9 cellular contexts compared by ENCODE assay signal in the genomic region with DNA sequence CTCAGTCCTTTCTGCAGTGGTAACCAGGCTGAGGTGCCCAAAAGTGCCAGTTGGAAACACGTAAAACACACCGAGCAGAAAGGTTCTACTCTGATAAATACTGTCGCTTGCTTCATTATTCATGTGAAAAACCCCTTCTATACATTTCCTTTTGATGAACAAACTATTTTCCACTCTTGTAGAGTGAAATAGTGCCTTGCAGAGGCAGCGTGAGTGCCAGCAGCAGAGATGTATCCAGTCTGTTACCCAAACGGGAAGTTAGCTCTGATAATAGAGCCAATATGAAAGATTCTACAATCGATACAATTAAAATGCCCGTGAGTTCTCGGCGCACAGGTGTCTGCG. TPM values are rescaled to one million over a fixed set of nuclear protein-coding genes. Genes with fewer than 3 reads are reported as not detected.
DNase-seq lines count a peak whose midpoint lies in the region; ATAC-seq and TF ChIP-seq lines count a peak whose summit lies in the region.
"Had no signal": no experiment of that assay in that cellular context is flagged by ENCODE, and none has a peak within 500 bp of the region (broad histone marks: within the 10 kb centered on the region; RNA-seq: fewer than 3 reads in every experiment).

No MANE protein-coding gene starts in this region.

- DNase-seq in spleen (no peak), NCI-H1092 treated with DMSO at 0.1 percent for 48 hours (lab: John Stamatoyannopoulos, UW) (no peak), NCI-H2107 treated with DMSO at 0.1 percent for 48 hours (lab: John Stamatoyannopoulos, UW; ENCODE audit: unreplicated experiment) (no peak), AML-193 (lab: John Stamatoyannopoulos, UW) (no peak)

- TF ChIP-seq POLR2A in spleen (IDR thresholded peaks at IDR 0.05) = no peak

- H3K9me3 ChIP-seq in HUES48 (ENCODE audit: control insufficient read depth, insufficient read depth, low read length) = no peaks in the 10 kb centered on the region
- no peaks in the 10 kb centered on the region for H3K9me3 ChIP-seq in iPS-20b (ENCODE audit: insufficient read depth, low read depth, low read length)
- no peaks in the 10 kb centered on the region for H3K9me3 ChIP-seq in spleen

- no peaks in the 10 kb centered on the region for H3K36me3 ChIP-seq in HUES48 (ENCODE audit: control insufficient read depth, insufficient read depth, low read length)
- H3K36me3 ChIP-seq in iPS-20b (ENCODE audit: insufficient read depth, low read depth, low read length) = no peaks in the 10 kb centered on the region
- no peaks in the 10 kb centered on the region for H3K36me3 ChIP-seq in spleen

- peak overlapping the region; percentile 87 for H3K4me3 Mint-ChIP-seq in activated T-helper 17 cell treated with anti-CD3 and anti-CD28 coated beads, Interleukin-2, amount 50 U/mL, for 72 hours

- H3K4me1 ChIP-seq in HUES48 (ENCODE audit: control insufficient read depth, insufficient read depth, low read length) (peaks cover 18% of the 10 kb centered on the region), iPS-20b (ENCODE audit: insufficient read depth, low read length) (0 out of 2 replicates have a peak, but pooled peaks cover 7% of the 10 kb centered on the region), spleen (peaks cover 8 to 83% (median 62%) of the 10 kb centered on the region in 6 donors)

- peaks cover 27% of the 10 kb centered on the region for H3K27me3 Mint-ChIP-seq in activated T-helper 17 cell treated with anti-CD3 and anti-CD28 coated beads, Interleukin-2, amount 50 U/mL, for 72 hours

- H3K27ac ChIP-seq in HUES48 (ENCODE audit: low read depth, low read length) (no peak overlapping the region), iPS-20b (ENCODE audit: low read length) (no peak overlapping the region), spleen (peak overlapping the region; percentile 61 to 92 (median 87))

- H3K27me3 ChIP-seq in HUES48 (ENCODE audit: control insufficient read depth, insufficient read depth, low read length) = peaks cover 33% of the 10 kb centered on the region
- peaks cover 57% of the 10 kb centered on the region for H3K27me3 ChIP-seq in iPS-20b (ENCODE audit: insufficient read depth, low read length)
- peaks cover 0 to 86% (median 30%) of the 10 kb centered on the region in 7 donors for H3K27me3 ChIP-seq in spleen (replicated peaks in 1 of 7)

- peak overlapping the region; percentile 69 for H3K27ac Mint-ChIP-seq in activated T-helper 17 cell treated with anti-CD3 and anti-CD28 coated beads, Interleukin-2, amount 50 U/mL, for 72 hours

- H3K4me3 ChIP-seq in HUES48 (ENCODE audit: low read depth, low read length) = peak overlapping the region; percentile 67
- peak overlapping the region; percentile 79 for H3K4me3 ChIP-seq in iPS-20b (ENCODE audit: low read length)
- peak overlapping the region; percentile 47 to 83 (median 58) for H3K4me3 ChIP-seq in spleen

- intact Hi-C loops in spleen (cut with DNase I; ENCODE audit: low total_unique reads) = no loop called here

- ATAC-seq in activated T-helper 17 cell treated with anti-CD3 and anti-CD28 coated beads, Interleukin-2, amount 50 U/mL, for 72 hours (replicated peaks) = peak; percentile 23
- ATAC-seq in HG03139 (IDR thresholded peaks at IDR 0.05; ENCODE audit: unreplicated experiment) = no peak

- WGBS in spleen, 5 donors = 3 to 5% (median 4%) methylated on average over 10 of the region's 10 CpGs

- H3K36me3 Mint-ChIP-seq in activated T-helper 17 cell treated with anti-CD3 and anti-CD28 coated beads, Interleukin-2, amount 50 U/mL, for 72 hours (ENCODE audit: low read depth) = peaks cover 11% of the 10 kb centered on the region

- H3K9ac ChIP-seq in HUES48 (ENCODE audit: low read depth, low read length) (no peak overlapping the region), iPS-20b (ENCODE audit: low read depth, low read length) (no peak overlapping the region; the same call in 1 of the 2 replicates)

- no peaks in the 10 kb centered on the region for H3K9me3 Mint-ChIP-seq in activated T-helper 17 cell treated with anti-CD3 and anti-CD28 coated beads, Interleukin-2, amount 50 U/mL, for 72 hours

- peaks cover 17% of the 10 kb centered on the region for H3K4me1 Mint-ChIP-seq in activated T-helper 17 cell treated with anti-CD3 and anti-CD28 coated beads, Interleukin-2, amount 50 U/mL, for 72 hours

- TF ChIP-seq CTCF in spleen (IDR thresholded peaks at IDR 0.05 in 8 of 11, conservative IDR thresholded peaks at IDR 0.05 in 3 of 11) = no peak

RNA-seq across cellular contexts. Expression of gene ZBTB46, which starts 1.5 kb away (rescaled TPM):
- 1 to 10 TPM in 1 of 2 donors, under 1 TPM in 1; 0.54 to 6.2 TPM for total RNA-seq in activated T-helper 17 cell treated with anti-CD3 and anti-CD28 coated beads, Interleukin-2, amount 50 U/mL, for 72 hours
- 10 to 100 TPM; 27.6 to 76.5 (median 35.9) TPM for total RNA-seq in spleen
- polyA plus RNA-seq in spleen = 10 to 100 TPM in 1 of 3 donors, 1 to 10 TPM in 2; 3.6 to 14.7 (median 4.7) TPM

RNA-seq across cellular contexts. Expression of gene ABHD16B, which starts 31.7 kb away (rescaled TPM):
- under 1 TPM in 1 of 2 donors, not detected in 1; 0.19 TPM for total RNA-seq in activated T-helper 17 cell treated with anti-CD3 and anti-CD28 coated beads, Interleukin-2, amount 50 U/mL, for 72 hours
- total RNA-seq in spleen = not detected
- under 1 TPM; 0.49 to 0.86 (median 0.57) TPM for polyA plus RNA-seq in spleen
- total RNA-seq: NCI-H460 had no signal

RNA-seq across cellular contexts. Expression of gene TPD52L2, which starts 35.5 kb away (rescaled TPM):
- total RNA-seq in activated T-helper 17 cell treated with anti-CD3 and anti-CD28 coated beads, Interleukin-2, amount 50 U/mL, for 72 hours = 10 to 100 TPM; 54.8 to 92.9 TPM
- total RNA-seq in spleen = 100 to 1,000 TPM in 1 of 7 donors, 10 to 100 TPM in 6; 66.3 to 102 (median 92.1) TPM
- polyA plus RNA-seq in spleen = 10 to 100 TPM; 60.2 to 94.6 (median 63.5) TPM

Comparison
In these comparisons a context has a peak if more than half of its experiments do, and no peak if none do; other contexts are left out.
1. H3K27ac ChIP-seq: peak in spleen (8 of 8); none in HUES48 (single experiment) and iPS-20b (single experiment).
2. Peak in every context shown above with its lines, with median percentiles within 50 percentile points of each other: H3K4me3 ChIP-seq.